In genomic region chr16:56657555-56658430, GRCh38 we compare ENCODE assay signal across 1 cellular context.
TF ChIP-seq lines count a peak whose summit lies in the region.

Gene MT1F (plus strand): TSS chr16:56657959. CDS start chr16:56658059, 100 bp downstream.

TF ChIP-seq in HEK293, 187 proteins besides CTCF, POLR2A, EP300 and RAD21 (continues in another document):
- TF ChIP-seq SP2 (tag by site-specific recombination; IDR thresholded peaks at IDR 0.05) = peak; percentile 79
- no peak for TF ChIP-seq ZNF155 (tag by site-specific recombination; IDR thresholded peaks at IDR 0.05)
- peak; percentile 65; the same call in 1 of the 2 replicates for TF ChIP-seq KLF9 (tag by site-specific recombination; IDR thresholded peaks at IDR 0.05; ENCODE audit: low read depth)
- peak; percentile 65; the same call in 1 of the 2 replicates for TF ChIP-seq ZNF777 (tag by site-specific recombination; IDR thresholded peaks at IDR 0.05; ENCODE audit: borderline replicate concordance)
- TF ChIP-seq ZNF600 (tag by site-specific recombination; IDR thresholded peaks at IDR 0.05) = peak; percentile 77
- no peak for TF ChIP-seq ZFP3 (tag by site-specific recombination; IDR thresholded peaks at IDR 0.05; ENCODE audit: low read depth)
- peak; percentile 25 for TF ChIP-seq ZIC2 (tag by site-specific recombination; IDR thresholded peaks at IDR 0.05)
- no peak for TF ChIP-seq ZNF37A (tag by site-specific recombination; IDR thresholded peaks at IDR 0.05)
- no peak for TF ChIP-seq ZNF776 (tag by site-specific recombination; IDR thresholded peaks at IDR 0.05; ENCODE audit: borderline replicate concordance)
- no peak for TF ChIP-seq ZNF76 (tag by site-specific recombination; IDR thresholded peaks at IDR 0.05; ENCODE audit: borderline replicate concordance, low read depth)
- TF ChIP-seq ZNF596 (tag by site-specific recombination; IDR thresholded peaks at IDR 0.05) = no peak
- no peak for TF ChIP-seq ZNF174 (tag by site-specific recombination; IDR thresholded peaks at IDR 0.05)
- TF ChIP-seq KLF1 (tag by site-specific recombination; IDR thresholded peaks at IDR 0.05) = peak; percentile 69
- no peak for TF ChIP-seq ZNF701 (tag by site-specific recombination; IDR thresholded peaks at IDR 0.05)
- 0 out of 2 replicates have a peak, but pooled peaks have one; percentile 14 for TF ChIP-seq ZBTB48 (tag by site-specific recombination; IDR thresholded peaks at IDR 0.05)
- no peak for TF ChIP-seq ZNF792 (tag by site-specific recombination; IDR thresholded peaks at IDR 0.05)
- no peak for TF ChIP-seq ZNF221 (tag by site-specific recombination; IDR thresholded peaks at IDR 0.05; ENCODE audit: borderline replicate concordance)
- TF ChIP-seq, protein P1, sequence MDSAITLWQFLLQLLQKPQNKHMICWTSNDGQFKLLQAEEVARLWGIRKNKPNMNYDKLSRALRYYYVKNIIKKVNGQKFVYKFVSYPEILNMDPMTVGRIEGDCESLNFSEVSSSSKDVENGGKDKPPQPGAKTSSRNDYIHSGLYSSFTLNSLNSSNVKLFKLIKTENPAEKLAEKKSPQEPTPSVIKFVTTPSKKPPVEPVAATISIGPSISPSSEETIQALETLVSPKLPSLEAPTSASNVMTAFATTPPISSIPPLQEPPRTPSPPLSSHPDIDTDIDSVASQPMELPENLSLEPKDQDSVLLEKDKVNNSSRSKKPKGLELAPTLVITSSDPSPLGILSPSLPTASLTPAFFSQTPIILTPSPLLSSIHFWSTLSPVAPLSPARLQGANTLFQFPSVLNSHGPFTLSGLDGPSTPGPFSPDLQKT (IDR thresholded peaks at IDR 0.05; ENCODE audit: borderline replicate concordance, low read depth, low read length) = no peak
- no peak for TF ChIP-seq ZNF558 (tag by site-specific recombination; IDR thresholded peaks at IDR 0.05)
- peak; percentile 79 for TF ChIP-seq GLIS1 (tag by site-specific recombination; IDR thresholded peaks at IDR 0.05)
- no peak for TF ChIP-seq ZBTB21 (tag by site-specific recombination; IDR thresholded peaks at IDR 0.05)
- no peak for TF ChIP-seq ZNF394 (tag by site-specific recombination; IDR thresholded peaks at IDR 0.05; ENCODE audit: borderline replicate concordance)
- TF ChIP-seq ZFP69B (tag by site-specific recombination; IDR thresholded peaks at IDR 0.05) = peak; percentile 57; the same call in 1 of the 2 replicates
- TF ChIP-seq, protein P2, sequence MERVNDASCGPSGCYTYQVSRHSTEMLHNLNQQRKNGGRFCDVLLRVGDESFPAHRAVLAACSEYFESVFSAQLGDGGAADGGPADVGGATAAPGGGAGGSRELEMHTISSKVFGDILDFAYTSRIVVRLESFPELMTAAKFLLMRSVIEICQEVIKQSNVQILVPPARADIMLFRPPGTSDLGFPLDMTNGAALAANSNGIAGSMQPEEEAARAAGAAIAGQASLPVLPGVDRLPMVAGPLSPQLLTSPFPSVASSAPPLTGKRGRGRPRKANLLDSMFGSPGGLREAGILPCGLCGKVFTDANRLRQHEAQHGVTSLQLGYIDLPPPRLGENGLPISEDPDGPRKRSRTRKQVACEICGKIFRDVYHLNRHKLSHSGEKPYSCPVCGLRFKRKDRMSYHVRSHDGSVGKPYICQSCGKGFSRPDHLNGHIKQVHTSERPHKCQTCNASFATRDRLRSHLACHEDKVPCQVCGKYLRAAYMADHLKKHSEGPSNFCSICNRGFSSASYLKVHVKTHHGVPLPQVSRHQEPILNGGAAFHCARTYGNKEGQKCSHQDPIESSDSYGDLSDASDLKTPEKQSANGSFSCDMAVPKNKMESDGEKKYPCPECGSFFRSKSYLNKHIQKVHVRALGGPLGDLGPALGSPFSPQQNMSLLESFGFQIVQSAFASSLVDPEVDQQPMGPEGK (tag by site-specific recombination; IDR thresholded peaks at IDR 0.05) = peak; percentile 47; the same call in 1 of the 2 replicates
- no peak for TF ChIP-seq ZNF366 (tag by site-specific recombination; conservative IDR thresholded peaks at IDR 0.05)
- no peak for TF ChIP-seq ZNF561 (tag by site-specific recombination; IDR thresholded peaks at IDR 0.05; ENCODE audit: borderline replicate concordance)
- TF ChIP-seq ZNF623 (tag by site-specific recombination; IDR thresholded peaks at IDR 0.05) = no peak
- no peak for TF ChIP-seq ZNF785 (tag by site-specific recombination; IDR thresholded peaks at IDR 0.05)
- TF ChIP-seq ZNF18 (tag by site-specific recombination; IDR thresholded peaks at IDR 0.05) = no peak
- no peak for TF ChIP-seq KLF10 (tag by site-specific recombination; IDR thresholded peaks at IDR 0.05)
- TF ChIP-seq ZNF843 (tag by site-specific recombination; IDR thresholded peaks at IDR 0.05) = no peak; the same call in 1 of the 2 replicates
- no peak for TF ChIP-seq SCRT2 (tag by site-specific recombination; IDR thresholded peaks at IDR 0.05)
- TF ChIP-seq, protein P3, sequence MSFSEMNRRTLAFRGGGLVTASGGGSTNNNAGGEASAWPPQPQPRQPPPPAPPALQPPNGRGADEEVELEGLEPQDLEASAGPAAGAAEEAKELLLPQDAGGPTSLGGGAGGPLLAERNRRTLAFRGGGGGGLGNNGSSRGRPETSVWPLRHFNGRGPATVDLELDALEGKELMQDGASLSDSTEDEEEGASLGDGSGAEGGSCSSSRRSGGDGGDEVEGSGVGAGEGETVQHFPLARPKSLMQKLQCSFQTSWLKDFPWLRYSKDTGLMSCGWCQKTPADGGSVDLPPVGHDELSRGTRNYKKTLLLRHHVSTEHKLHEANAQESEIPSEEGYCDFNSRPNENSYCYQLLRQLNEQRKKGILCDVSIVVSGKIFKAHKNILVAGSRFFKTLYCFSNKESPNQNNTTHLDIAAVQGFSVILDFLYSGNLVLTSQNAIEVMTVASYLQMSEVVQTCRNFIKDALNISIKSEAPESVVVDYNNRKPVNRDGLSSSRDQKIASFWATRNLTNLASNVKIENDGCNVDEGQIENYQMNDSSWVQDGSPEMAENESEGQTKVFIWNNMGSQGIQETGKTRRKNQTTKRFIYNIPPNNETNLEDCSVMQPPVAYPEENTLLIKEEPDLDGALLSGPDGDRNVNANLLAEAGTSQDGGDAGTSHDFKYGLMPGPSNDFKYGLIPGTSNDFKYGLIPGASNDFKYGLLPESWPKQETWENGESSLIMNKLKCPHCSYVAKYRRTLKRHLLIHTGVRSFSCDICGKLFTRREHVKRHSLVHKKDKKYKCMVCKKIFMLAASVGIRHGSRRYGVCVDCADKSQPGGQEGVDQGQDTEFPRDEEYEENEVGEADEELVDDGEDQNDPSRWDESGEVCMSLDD (tag by site-specific recombination; IDR thresholded peaks at IDR 0.05) = no peak
- TF ChIP-seq ZNF169 (tag by site-specific recombination; IDR thresholded peaks at IDR 0.05) = no peak
- no peak for TF ChIP-seq ZNF560 (tag by site-specific recombination; IDR thresholded peaks at IDR 0.05; ENCODE audit: borderline replicate concordance)
- TF ChIP-seq BCL6B (tag by site-specific recombination; IDR thresholded peaks at IDR 0.05) = no peak
- 0 out of 2 replicates have a peak, but pooled peaks have one; percentile 29 for TF ChIP-seq ZXDB (tag by site-specific recombination; IDR thresholded peaks at IDR 0.05)
- TF ChIP-seq ZNF639 (tag by site-specific recombination; IDR thresholded peaks at IDR 0.05) = no peak
- TF ChIP-seq ZNF114 (tag by site-specific recombination; IDR thresholded peaks at IDR 0.05) = no peak
- TF ChIP-seq, protein P4, sequence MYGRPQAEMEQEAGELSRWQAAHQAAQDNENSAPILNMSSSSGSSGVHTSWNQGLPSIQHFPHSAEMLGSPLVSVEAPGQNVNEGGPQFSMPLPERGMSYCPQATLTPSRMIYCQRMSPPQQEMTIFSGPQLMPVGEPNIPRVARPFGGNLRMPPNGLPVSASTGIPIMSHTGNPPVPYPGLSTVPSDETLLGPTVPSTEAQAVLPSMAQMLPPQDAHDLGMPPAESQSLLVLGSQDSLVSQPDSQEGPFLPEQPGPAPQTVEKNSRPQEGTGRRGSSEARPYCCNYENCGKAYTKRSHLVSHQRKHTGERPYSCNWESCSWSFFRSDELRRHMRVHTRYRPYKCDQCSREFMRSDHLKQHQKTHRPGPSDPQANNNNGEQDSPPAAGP (tag by site-specific recombination; IDR thresholded peaks at IDR 0.05) = 0 out of 2 replicates have a peak, but pooled peaks have one; percentile 22
- TF ChIP-seq ZNF335 (tag by site-specific recombination; conservative IDR thresholded peaks at IDR 0.05) = peak; percentile 78
- peak; percentile 74 for TF ChIP-seq ZNF692 (tag by site-specific recombination; IDR thresholded peaks at IDR 0.05)
- TF ChIP-seq ZNF707 (tag by site-specific recombination; IDR thresholded peaks at IDR 0.05) = no peak
- TF ChIP-seq ZNF23 (tag by site-specific recombination; IDR thresholded peaks at IDR 0.05; ENCODE audit: borderline replicate concordance) = no peak
- no peak for TF ChIP-seq ZSCAN23 (tag by site-specific recombination; IDR thresholded peaks at IDR 0.05)
- no peak for TF ChIP-seq ZNF664 (tag by site-specific recombination; IDR thresholded peaks at IDR 0.05)
- TF ChIP-seq MZF1 (tag by site-specific recombination; IDR thresholded peaks at IDR 0.05; ENCODE audit: borderline replicate concordance) = no peak
- TF ChIP-seq ZNF660 (tag by site-specific recombination; IDR thresholded peaks at IDR 0.05) = no peak
- no peak for TF ChIP-seq ZSCAN30 (tag by site-specific recombination; IDR thresholded peaks at IDR 0.05)
- TF ChIP-seq GLIS2 (tag by site-specific recombination; IDR thresholded peaks at IDR 0.05) = peak; percentile 85
- TF ChIP-seq EGR2 (tag by site-specific recombination; IDR thresholded peaks at IDR 0.05; ENCODE audit: low read depth) = no peak
- TF ChIP-seq ZBTB17 (tag by site-specific recombination; IDR thresholded peaks at IDR 0.05) = peak; percentile 55
- TF ChIP-seq ZFP37 (tag by site-specific recombination; IDR thresholded peaks at IDR 0.05) = no peak
- TF ChIP-seq ZNF391 (tag by site-specific recombination; IDR thresholded peaks at IDR 0.05; ENCODE audit: borderline replicate concordance, low read depth) = no peak
- TF ChIP-seq ZNF768 (tag by site-specific recombination; IDR thresholded peaks at IDR 0.05) = no peak
- no peak for TF ChIP-seq ZNF629 (tag by site-specific recombination; IDR thresholded peaks at IDR 0.05)
- no peak for TF ChIP-seq ZNF223 (tag by site-specific recombination; IDR thresholded peaks at IDR 0.05)
- no peak for TF ChIP-seq KLF8 (tag by site-specific recombination; IDR thresholded peaks at IDR 0.05)
- TF ChIP-seq ZBTB20 (tag by site-specific recombination; IDR thresholded peaks at IDR 0.05) = peak; percentile 60; the same call in 1 of the 2 replicates
- TF ChIP-seq YY2 (tag by site-specific recombination; IDR thresholded peaks at IDR 0.05) = no peak
